In the genomic region with DNA sequence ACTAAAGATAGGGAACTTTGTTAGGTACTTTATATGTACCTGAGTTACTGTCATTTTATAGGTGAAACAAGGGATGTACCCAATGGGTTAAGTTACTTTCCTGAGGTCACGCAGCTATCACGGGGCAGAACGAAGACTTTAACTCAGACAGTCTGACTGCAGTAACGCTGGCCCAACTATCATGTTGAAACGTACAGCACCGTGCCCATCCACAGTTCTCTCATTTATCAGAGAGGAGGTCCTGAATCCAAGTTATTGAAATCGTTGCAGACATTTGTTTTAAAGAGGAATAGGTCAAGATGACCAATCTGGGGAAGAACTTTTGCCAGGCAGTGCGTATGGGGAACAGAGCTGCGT, we compare ENCODE assay signal across 8 cellular contexts. TPM values are rescaled to one million over a fixed set of nuclear protein-coding genes. Genes with fewer than 3 reads are reported as not detected.
A peak's percentile ranks its signal among the peaks of the same experiment; 100 is the strongest.
DNase-seq lines count a peak whose midpoint lies in the region; ATAC-seq and TF ChIP-seq lines count a peak whose summit lies in the region.

No MANE protein-coding gene starts in this region.

- TF ChIP-seq CTCF in breast epithelium (IDR thresholded peaks at IDR 0.05): no peak
- no peak for TF ChIP-seq CTCF in nephron progenitor cell (IDR thresholded peaks at IDR 0.05)

- POLR2A ChIA-PET in activated CD4-positive, alpha-beta T cell treated with anti-CD3 and anti-CD28 coated beads, Interleukin-2, amount 10 ng/mL, durations not matched to agents 7 days and 5 days (lab: Charles Lee): interaction anchor here (0.6 kb wide), 1 partner anchor 27 kb away, joined by 3 read pairs; no protein-coding TSS in a partner anchor

- ATAC-seq in HG03442 (IDR thresholded peaks at IDR 0.05; ENCODE audit: unreplicated experiment): peak; percentile 1

- no peaks in the 10 kb centered on the region for H3K9me3 Mint-ChIP-seq in activated CD4-positive, alpha-beta T cell treated with anti-CD3 and anti-CD28 coated beads, Interleukin-2, amount 10 ng/mL, durations not matched to agents 7 days and 5 days
- no peaks in the 10 kb centered on the region for H3K9me3 Mint-ChIP-seq in nephron progenitor cell

- H3K4me3 ChIP-seq in breast epithelium: peak overlapping the region; percentile 68 to 97 (median 81)

- H3K27me3 Mint-ChIP-seq in activated CD4-positive, alpha-beta T cell treated with anti-CD3 and anti-CD28 coated beads, Interleukin-2, amount 10 ng/mL, durations not matched to agents 7 days and 5 days: no peaks in the 10 kb centered on the region
- H3K27me3 Mint-ChIP-seq in nephron progenitor cell (ENCODE audit: low read depth, poor library complexity): peaks cover 13% of the 10 kb centered on the region

- H3K36me3 ChIP-seq in breast epithelium: no peaks in the 10 kb centered on the region

- no peaks in the 10 kb centered on the region for H3K4me1 ChIP-seq in breast epithelium

- H3K27ac ChIP-seq in breast epithelium: no peak overlapping the region
- no peak overlapping the region for H3K27ac ChIP-seq in substantia nigra (ENCODE audit: low read depth, low read length, poor library complexity, severe bottlenecking)

- TF ChIP-seq POLR2A in breast epithelium (IDR thresholded peaks at IDR 0.05): no peak

- intact Hi-C loops in breast epithelium (cut with DNase I; ENCODE audit: low total_unique reads): no loop called here

- H3K27ac Mint-ChIP-seq in activated CD4-positive, alpha-beta T cell treated with anti-CD3 and anti-CD28 coated beads, Interleukin-2, amount 10 ng/mL, durations not matched to agents 7 days and 5 days: peak overlapping the region; percentile 85
- no peak overlapping the region for H3K27ac Mint-ChIP-seq in nephron progenitor cell

- no peak for DNase-seq in activated CD4-positive, alpha-beta T cell treated with anti-CD3 and anti-CD28 coated beads, Interleukin-2, amount 10 ng/mL, durations not matched to agents 7 days and 5 days
- no peak for DNase-seq in activated CD4-positive, alpha-beta T cell treated with anti-CD3 and anti-CD28 coated beads, Interleukin-2, amount 50 U/mL, for 1 hour
- DNase-seq in breast epithelium (ENCODE audit: low spot score in 2 of 2) (no peak), nephron progenitor cell (no peak), NCI-H345 treated with DMSO at 0.1 percent for 48 hours (lab: John Stamatoyannopoulos, UW; ENCODE audit: unreplicated experiment) (no peak), cortex of kidney (lab: John Stamatoyannopoulos, UW) (no peak), substantia nigra (lab: John Stamatoyannopoulos, UW) (no peak)

- peaks cover 30% of the 10 kb centered on the region for H3K36me3 Mint-ChIP-seq in activated CD4-positive, alpha-beta T cell treated with anti-CD3 and anti-CD28 coated beads, Interleukin-2, amount 10 ng/mL, durations not matched to agents 7 days and 5 days (ENCODE audit: low read depth)
- H3K36me3 Mint-ChIP-seq in nephron progenitor cell (ENCODE audit: low read depth): no peaks in the 10 kb centered on the region

- H3K27me3 ChIP-seq in breast epithelium: no peaks in the 10 kb centered on the region

- CTCF ChIA-PET in activated CD4-positive, alpha-beta T cell treated with anti-CD3 and anti-CD28 coated beads, Interleukin-2, amount 10 ng/mL, durations not matched to agents 7 days and 5 days (lab: Charles Lee): interaction anchor here (0.9 to 1.4 kb wide), 3 partner anchors 10 to 90 kb away, joined by 3 to 4 read pairs (median 3); no protein-coding TSS in a partner anchor

- H3K4me3 Mint-ChIP-seq in activated CD4-positive, alpha-beta T cell treated with anti-CD3 and anti-CD28 coated beads, Interleukin-2, amount 10 ng/mL, durations not matched to agents 7 days and 5 days: peak overlapping the region; percentile 76
- peak overlapping the region; percentile 77 for H3K4me3 Mint-ChIP-seq in nephron progenitor cell

- no peaks in the 10 kb centered on the region for H3K9me3 ChIP-seq in breast epithelium

- peaks cover 82% of the 10 kb centered on the region for H3K4me1 Mint-ChIP-seq in activated CD4-positive, alpha-beta T cell treated with anti-CD3 and anti-CD28 coated beads, Interleukin-2, amount 10 ng/mL, durations not matched to agents 7 days and 5 days
- H3K4me1 Mint-ChIP-seq in nephron progenitor cell: peaks cover 36% of the 10 kb centered on the region

RNA-seq across cellular contexts. Expression of a gene that starts 0.6 kb away (rescaled TPM):
- 100 to 1,000 TPM; 160 to 210 TPM for total RNA-seq in activated CD4-positive, alpha-beta T cell treated with anti-CD3 and anti-CD28 coated beads, Interleukin-2, amount 10 ng/mL, durations not matched to agents 7 days and 5 days
- 10 to 100 TPM in 2 of 3 donors, 1 to 10 TPM in 1; 2.4 to 20.9 (median 20.0) TPM for total RNA-seq in breast epithelium

Comparison
In these comparisons a context has a peak if more than half of its experiments do, and no peak if none do; other contexts are left out.
1. RNA of a gene that starts 0.6 kb away (total RNA-seq): 160 to 210 TPM in activated CD4-positive, alpha-beta T cell treated with anti-CD3 and anti-CD28 coated beads, Interleukin-2, amount 10 ng/mL, durations not matched to agents 7 days and 5 days; 2.4 to 20.9 TPM in breast epithelium; every median in the first group is over 4 times any median in the second.